ENCODE assay signal across 20 cellular contexts in the genomic region with DNA sequence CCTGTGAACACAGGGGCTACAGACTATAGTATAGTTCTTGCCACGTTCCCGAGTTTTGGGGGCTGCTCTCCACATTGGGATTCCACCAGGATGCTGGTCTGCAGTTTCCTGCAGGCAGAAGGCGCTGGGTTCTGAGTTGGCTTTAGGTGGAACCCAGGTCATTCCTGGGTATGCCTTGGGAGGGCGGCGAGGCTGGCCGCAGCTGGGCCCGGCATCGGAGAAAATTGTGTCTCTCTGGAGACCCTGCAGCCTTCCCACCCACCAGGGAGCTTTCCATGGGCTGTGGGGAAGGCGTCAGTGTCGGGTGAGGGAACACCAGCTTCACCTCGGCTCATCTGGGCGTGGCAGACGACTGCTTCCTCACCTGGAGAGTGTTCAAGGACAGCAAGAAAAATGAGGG.
"Had no signal": no experiment of that assay in that cellular context is flagged by ENCODE, and none has a peak within 500 bp of the region (broad histone marks: within the 10 kb centered on the region; RNA-seq: fewer than 3 reads in every experiment).

No MANE protein-coding gene starts in this region.

- ATAC-seq: sciatic nerve; stimulated activated memory B cell treated with anti-CD40 and anti-IgM and Interleukin-4, amounts not matched to agents 10 μg/mL and 1 μg/mL and 100 μg/mL, for 72 hours had no signal

- DNase-seq: cortex of kidney; effector memory CD4-positive, alpha-beta T cell; esophagus squamous epithelium; foreskin fibroblast; head of caudate nucleus; hippocampal formation; kidney glomerular epithelial cell; mesendoderm; naive B cell; nephron progenitor cell; spleen; stimulated activated CD4-positive, alpha-beta T cell treated with anti-CD3 and anti-CD28 coated beads, Interleukin-15, amount 100 ng/mL, for 24 hours; stimulated activated CD4-positive, alpha-beta T cell treated with anti-CD3 and anti-CD28 coated beads, Interleukin-1b, Interleukin-23, amount 100 ng/mL, for 48 hours; stimulated activated CD4-positive, alpha-beta T cell treated with anti-CD3 and anti-CD28 coated beads, Interleukin-4, amount 100 ng/mL, for 24 hours; testis; transverse colon had no signal

- H3K36me3 ChIP-seq: neutrophil, transverse colon had no signal

- H3K4me3 ChIP-seq: esophagus squamous epithelium, spleen, testis, transverse colon had no signal

- H3K9me3 ChIP-seq: esophagus squamous epithelium, neutrophil, spleen, testis, transverse colon had no signal

- H3K27me3 ChIP-seq: esophagus squamous epithelium, neutrophil, spleen, testis, transverse colon had no signal

- H3K27ac ChIP-seq: epithelial cell of prostate, neutrophil, spleen, testis, transverse colon had no signal
